Comparison of ENCODE assay signal across 34 cellular contexts in the genomic region with DNA sequence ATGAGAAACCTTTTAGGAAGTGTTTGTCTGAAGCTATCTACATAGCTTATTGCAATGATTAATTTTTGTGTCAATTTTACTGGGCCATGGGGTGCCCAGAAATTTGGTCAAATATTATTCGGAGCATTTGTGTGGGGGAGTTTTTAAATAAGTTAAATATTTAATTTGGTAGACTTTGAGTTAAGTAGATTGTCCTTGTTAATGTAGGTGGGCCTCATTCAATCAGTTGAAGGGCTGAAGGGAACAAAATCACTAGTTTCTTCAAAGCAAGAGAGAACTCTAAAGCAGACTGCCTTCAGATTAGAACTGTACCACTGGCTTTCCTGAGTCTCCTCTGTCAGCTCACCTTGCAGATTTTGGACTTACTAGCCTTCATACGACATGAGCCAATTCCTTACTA.
"Had no signal": no experiment of that assay in that cellular context is flagged by ENCODE, and none has a peak within 500 bp of the region (broad histone marks: within the 10 kb centered on the region; RNA-seq: fewer than 3 reads in every experiment).

No MANE protein-coding gene starts in this region.

- DNase-seq: Karpas-422, Kasumi-1, MG63, MM.1S, MV-4-11, NCI-H1048, NCI-H1092, NCI-H1092 treated with DMSO at 0.1 percent for 48 hours, NCI-H1105, NCI-H1105 treated with DMSO at 0.1 percent for 48 hours, NCI-H1417, NCI-H1417 treated with DMSO at 0.1 percent for 48 hours, NCI-H1436, NCI-H1436 treated with DMSO at 0.1 percent for 48 hours, NCI-H146, NCI-H1694, NCI-H1694 treated with DMSO at 0.1 percent for 48 hours, NCI-H187, NCI-H187 treated with DMSO at 0.1 percent for 48 hours, NCI-H1930, NCI-H2029, NCI-H2029 treated with DMSO at 0.1 percent for 48 hours, NCI-H2081, NCI-H2081 treated with DMSO at 0.1 percent for 48 hours, NCI-H2107, NCI-H2171, NCI-H2171 treated with DMSO at 0.1 percent for 48 hours, NCI-H2227 treated with DMSO at 0.1 percent for 48 hours, NCI-H226, NCI-H345, NCI-H446, NCI-H446 treated with DMSO at 0.1 percent for 48 hours, NCI-H510A, NCI-H510A treated with DMSO at 0.1 percent for 48 hours had no signal

- H3K4me3 ChIP-seq: MG63 had no signal

- H3K9me3 ChIP-seq: MG63 had no signal

- H3K27me3 ChIP-seq: MG63 had no signal

- H3K36me3 ChIP-seq: MG63 had no signal
